Comparison of ENCODE assay signal across 8 cellular contexts in the genomic region with DNA sequence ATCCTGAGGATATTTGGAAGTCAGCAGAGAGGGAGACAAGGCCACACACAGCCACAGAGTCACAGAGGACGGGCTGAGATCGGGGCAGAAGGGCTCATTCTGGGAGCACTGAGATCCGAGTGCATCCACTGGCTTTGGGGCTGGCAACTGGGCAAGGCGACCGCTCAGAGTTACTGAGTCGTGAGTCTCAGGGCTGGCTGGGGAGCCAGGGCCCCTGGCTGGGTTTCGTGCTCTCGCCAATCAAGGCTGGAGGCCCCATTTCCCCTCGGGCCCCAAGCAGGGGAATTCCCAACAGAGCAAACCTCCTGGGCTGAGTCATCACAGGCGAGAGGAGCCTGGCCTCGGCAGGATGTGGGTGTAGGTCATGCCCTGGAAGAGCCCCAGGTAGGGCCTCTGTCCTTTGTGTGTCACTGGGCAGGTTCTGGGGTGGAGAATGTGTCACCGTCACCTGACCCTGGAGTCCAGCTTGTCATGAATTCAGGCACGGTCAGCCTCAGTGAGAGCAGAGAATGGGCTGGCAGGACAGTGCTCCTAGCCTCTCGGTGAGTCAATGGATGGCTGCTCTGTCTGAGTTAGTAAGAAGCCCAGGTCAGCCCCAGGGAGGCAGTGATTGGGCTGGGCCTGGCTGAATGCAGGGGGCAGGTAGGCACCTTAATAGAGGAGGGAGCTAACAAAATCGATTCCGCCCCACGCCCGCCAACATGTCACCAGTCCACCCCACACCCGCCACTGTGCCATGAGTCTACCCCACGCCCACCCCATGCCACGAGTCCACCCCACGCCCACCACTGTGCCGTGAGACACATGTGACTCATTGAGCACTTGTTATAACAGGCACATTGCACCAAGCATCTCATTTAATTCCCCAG. TPM values are rescaled to one million over a fixed set of nuclear protein-coding genes. Genes with fewer than 3 reads are reported as not detected.
A peak's percentile ranks its signal among the peaks of the same experiment; 100 is the strongest.
DNase-seq lines count a peak whose midpoint lies in the region; ATAC-seq and TF ChIP-seq lines count a peak whose summit lies in the region.

No MANE protein-coding gene starts in this region.

- peaks cover 2% of the 10 kb centered on the region for H3K36me3 Mint-ChIP-seq in activated naive CD8-positive, alpha-beta T cell treated with anti-CD3 and anti-CD28 coated beads, Interleukin-2, amount 10 ng/mL, durations not matched to agents 7 days and 5 days

- H3K4me3 ChIP-seq in dorsolateral prefrontal cortex = no peak overlapping the region

- peak; percentile 64 for ATAC-seq in GM19351 (IDR thresholded peaks at IDR 0.05; ENCODE audit: unreplicated experiment)
- peak; percentile 73 for ATAC-seq in HG03432 (IDR thresholded peaks at IDR 0.05; ENCODE audit: unreplicated experiment)
- peak; percentile 78 for ATAC-seq in activated naive CD8-positive, alpha-beta T cell treated with anti-CD3 and anti-CD28 coated beads, Interleukin-2, amount 10 ng/mL, durations not matched to agents 7 days and 5 days (ENCODE audit: low read depth)

- H3K4me3 Mint-ChIP-seq in activated naive CD8-positive, alpha-beta T cell treated with anti-CD3 and anti-CD28 coated beads, Interleukin-2, amount 10 ng/mL, durations not matched to agents 7 days and 5 days = peak overlapping the region; percentile 74

- H3K27me3 ChIP-seq in dorsolateral prefrontal cortex = no peaks in the 10 kb centered on the region

- no peak overlapping the region for H3K27ac ChIP-seq in dorsolateral prefrontal cortex

- peak overlapping the region; percentile 91 for H3K27ac Mint-ChIP-seq in activated naive CD8-positive, alpha-beta T cell treated with anti-CD3 and anti-CD28 coated beads, Interleukin-2, amount 10 ng/mL, durations not matched to agents 7 days and 5 days

- no peak for TF ChIP-seq CTCF in dorsolateral prefrontal cortex (IDR thresholded peaks at IDR 0.05 in 54 of 56, conservative IDR thresholded peaks at IDR 0.05 in 2 of 56; ENCODE audit: low read depth in 1 of 56, partially characterized antibody in 56 of 56)

- POLR2A ChIA-PET in activated naive CD8-positive, alpha-beta T cell treated with anti-CD3 and anti-CD28 coated beads, Interleukin-2, amount 10 ng/mL, durations not matched to agents 7 days and 5 days (lab: Charles Lee) = interaction anchor here (1.8 to 9.9 kb wide), 3 partner anchors 13 to 52 kb away, joined by 5 to 190 read pairs (median 12); a partner anchor contains a TSS

- peaks cover 85% of the 10 kb centered on the region for H3K4me1 Mint-ChIP-seq in activated naive CD8-positive, alpha-beta T cell treated with anti-CD3 and anti-CD28 coated beads, Interleukin-2, amount 10 ng/mL, durations not matched to agents 7 days and 5 days

- DNase-seq in AML-193 (lab: John Stamatoyannopoulos, UW) (peak; percentile 53 to 68), SKM-1 treated with dmso at 0.1 percent for 144 hours (lab: John Stamatoyannopoulos, UW; ENCODE audit: unreplicated experiment) (peak; percentile 67), iPS-NIHi7 (ENCODE audit: extremely low spot score) (peak; percentile 78), dorsolateral prefrontal cortex (no peak)
- peak; percentile 84 for DNase-seq in activated naive CD8-positive, alpha-beta T cell treated with anti-CD3 and anti-CD28 coated beads, Interleukin-2, amount 10 ng/mL, durations not matched to agents 7 days and 5 days
- peak; percentile 84 to 93 for DNase-seq in stimulated activated CD4-positive, alpha-beta T cell treated with anti-CD3 and anti-CD28 coated beads, Interleukin-4, amount 100 ng/mL, for 4 hours

- no peaks in the 10 kb centered on the region for H3K27me3 Mint-ChIP-seq in activated naive CD8-positive, alpha-beta T cell treated with anti-CD3 and anti-CD28 coated beads, Interleukin-2, amount 10 ng/mL, durations not matched to agents 7 days and 5 days

- intact Hi-C loops in dorsolateral prefrontal cortex (cut with DNase I) = no loop called here

- no peaks in the 10 kb centered on the region for H3K9me3 Mint-ChIP-seq in activated naive CD8-positive, alpha-beta T cell treated with anti-CD3 and anti-CD28 coated beads, Interleukin-2, amount 10 ng/mL, durations not matched to agents 7 days and 5 days

RNA-seq across cellular contexts. Expression of a gene that starts 16.9 kb away (rescaled TPM):
- total RNA-seq in activated naive CD8-positive, alpha-beta T cell treated with anti-CD3 and anti-CD28 coated beads, Interleukin-2, amount 10 ng/mL, durations not matched to agents 7 days and 5 days = 10 to 100 TPM; 21.3 to 24.0 TPM
- total RNA-seq in dorsolateral prefrontal cortex = 10 to 100 TPM in 40 of 120 experiments, 1 to 10 TPM in 80; 1.7 to 20.6 (median 8.5) TPM

RNA-seq across cellular contexts. Expression of a gene that starts 32.3 kb away (rescaled TPM):
- not detected for total RNA-seq in activated naive CD8-positive, alpha-beta T cell treated with anti-CD3 and anti-CD28 coated beads, Interleukin-2, amount 10 ng/mL, durations not matched to agents 7 days and 5 days
- 10 to 100 TPM in 14 of 120 experiments, 1 to 10 TPM in 106; 1.8 to 18.0 (median 6.0) TPM for total RNA-seq in dorsolateral prefrontal cortex

RNA-seq across cellular contexts. Expression of a gene that starts 37.6 kb away (rescaled TPM):
- total RNA-seq in activated naive CD8-positive, alpha-beta T cell treated with anti-CD3 and anti-CD28 coated beads, Interleukin-2, amount 10 ng/mL, durations not matched to agents 7 days and 5 days = under 1 TPM in 1 of 2 experiments, not detected in 1; 0.25 TPM
- total RNA-seq in dorsolateral prefrontal cortex = under 1 TPM in 2 of 120 experiments, not detected in 118; 0.38 to 0.95 TPM

Comparison
In these comparisons a context has a peak if more than half of its experiments do, and no peak if none do; other contexts are left out.
1. DNase-seq: peak in AML-193 (2 of 2), SKM-1 treated with dmso at 0.1 percent for 144 hours (single experiment), activated naive CD8-positive, alpha-beta T cell treated with anti-CD3 and anti-CD28 coated beads, Interleukin-2, amount 10 ng/mL, durations not matched to agents 7 days and 5 days (single experiment), iPS-NIHi7 (single experiment) and stimulated activated CD4-positive, alpha-beta T cell treated with anti-CD3 and anti-CD28 coated beads, Interleukin-4, amount 100 ng/mL, for 4 hours (2 of 2); none in dorsolateral prefrontal cortex (0 of 10).
2. Peak in every context shown above with its lines, with median percentiles within 50 percentile points of each other: ATAC-seq.